In the genomic region with DNA sequence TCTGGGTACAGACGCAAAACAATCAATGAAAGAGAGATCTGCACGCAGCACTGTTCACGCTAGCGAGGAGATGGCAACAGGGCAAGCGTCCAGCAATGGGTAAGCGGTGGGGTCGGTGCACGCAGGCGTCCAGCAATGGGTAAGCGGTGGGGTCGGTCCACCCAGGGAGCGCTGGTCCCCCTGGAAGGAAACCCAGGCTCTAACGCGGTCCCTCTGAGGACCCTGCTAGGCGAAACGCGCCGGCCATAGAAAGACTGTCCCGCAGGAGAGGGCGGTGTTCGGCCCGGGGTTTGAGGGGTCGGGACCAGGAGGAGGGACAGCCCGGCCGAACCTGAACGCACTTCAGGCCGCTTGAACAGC, we compare ENCODE assay signal across 8 cellular contexts. TPM values are rescaled to one million over a fixed set of nuclear protein-coding genes. Genes with fewer than 3 reads are reported as not detected.
DNase-seq lines count a peak whose midpoint lies in the region; ATAC-seq, FAIRE-seq and TF ChIP-seq lines count a peak whose summit lies in the region.

No MANE protein-coding gene starts in this region.

- peak overlapping the region; percentile 96 for H3K4me3 ChIP-seq in GM12875 (ENCODE audit: low read depth, low read length)
- peak overlapping the region; percentile 91 for H3K4me3 ChIP-seq in coronary artery

- TF ChIP-seq CTCF in GM12875 (IDR thresholded peaks at IDR 0.05; ENCODE audit: borderline replicate concordance, insufficient read depth, low read depth, low read length) (no peak), coronary artery (IDR thresholded peaks at IDR 0.05) (no peak), mesothelial cell of epicardium (IDR thresholded peaks at IDR 0.05; ENCODE audit: unreplicated experiment) (no peak)

- ATAC-seq in GM21786 (IDR thresholded peaks at IDR 0.05; ENCODE audit: unreplicated experiment): peak; percentile 24

- peak overlapping the region; percentile 88 for H3K27ac Mint-ChIP-seq in mesothelial cell of epicardium

- H3K36me3 ChIP-seq in KOPT-K1 (ENCODE audit: insufficient read depth, low read length): peaks cover 47% of the 10 kb centered on the region

- H3K27ac ChIP-seq in KOPT-K1 (ENCODE audit: low read depth, low read length, poor library complexity, severe bottlenecking) (peak overlapping the region; percentile 73), coronary artery (peak overlapping the region; percentile 57 to 75)

- DNase-seq in coronary artery (ENCODE audit: low spot score) (no peak), mesothelial cell of epicardium (ENCODE audit: low spot score in 2 of 2, unreplicated experiment in 2 of 2) (no peak), NCI-H2171 (lab: John Stamatoyannopoulos, UW) (no peak), urothelium cell line (ENCODE audit: low spot score) (no peak)
- no peak for DNase-seq in stimulated activated CD4-positive, alpha-beta T cell treated with anti-CD3 and anti-CD28 coated beads, Interleukin-12 subunit alpha, Interleukin-12 subunit beta, amount 100 ng/mL, for 4 hours

- H3K4me1 Mint-ChIP-seq in mesothelial cell of epicardium: peaks cover 4% of the 10 kb centered on the region

- no peaks in the 10 kb centered on the region for H3K9me3 Mint-ChIP-seq in mesothelial cell of epicardium

- H3K36me3 Mint-ChIP-seq in mesothelial cell of epicardium: peaks cover 13% of the 10 kb centered on the region

- no peak for FAIRE-seq in urothelium cell line (lab: Jason Lieb, UNC)

- no peaks in the 10 kb centered on the region for H3K27me3 Mint-ChIP-seq in mesothelial cell of epicardium (ENCODE audit: low read depth)

- H3K4me3 Mint-ChIP-seq in mesothelial cell of epicardium: peak overlapping the region; percentile 83

- H3K9me3 ChIP-seq in KOPT-K1 (ENCODE audit: insufficient read depth, low read length, poor library complexity, severe bottlenecking): no peaks in the 10 kb centered on the region

RNA-seq across cellular contexts. Expression of a gene that starts 0.6 kb away (rescaled TPM):
- 23.5 to 26.6 TPM (median 24.5 TPM) in 3 replicates for total RNA-seq in mesothelial cell of epicardium

RNA-seq across cellular contexts. Expression of a gene that starts 22.7 kb away (rescaled TPM):
- 23.6 to 25.2 TPM (median 25.0 TPM) in 3 replicates for total RNA-seq in mesothelial cell of epicardium

RNA-seq across cellular contexts. Expression of a gene that starts 22.9 kb away (rescaled TPM):
- 114 to 124 TPM (median 122 TPM) in 3 replicates for total RNA-seq in mesothelial cell of epicardium

RNA-seq across cellular contexts. Expression of a gene that starts 51.6 kb away (rescaled TPM):
- total RNA-seq in mesothelial cell of epicardium: 89.8 to 98.9 TPM (median 93.8 TPM) in 3 replicates
